In genomic region chr19:11784356-11784755, GRCh38 we compare ENCODE assay signal across 9 cellular contexts. TPM values are rescaled to one million over a fixed set of nuclear protein-coding genes. Genes with fewer than 3 reads are reported as not detected.
"Had no signal": no experiment of that assay in that cellular context is flagged by ENCODE, and none has a peak within 500 bp of the region (broad histone marks: within the 10 kb centered on the region; RNA-seq: fewer than 3 reads in every experiment).

No MANE protein-coding gene starts in this region.

- H3K27ac Mint-ChIP-seq: HFFc6 had no signal

- H3K4me3 Mint-ChIP-seq: HFFc6 had no signal

- H3K27ac ChIP-seq: GM23248, HL-60 had no signal

- DNase-seq: GM23248, GOT3, H7, HFFc6, IMR-90 had no signal

- H3K4me1 ChIP-seq: HAP-1 had no signal

- H3K9ac ChIP-seq: GM23248 had no signal

- H3K4me3 ChIP-seq: GM23248, HAP-1 had no signal

- ATAC-seq: HCT116 had no signal

RNA-seq across cellular contexts. Expression of gene ZNF491, which starts 14.0 kb away (rescaled TPM):
- total RNA-seq: H4 had no signal

RNA-seq across cellular contexts. Expression of gene ZNF441, which starts 17.6 kb away (rescaled TPM):
- total RNA-seq: H7 had no signal

RNA-seq across cellular contexts. Expression of gene ZNF823, which starts 45.6 kb away (rescaled TPM):
- total RNA-seq: H7 had no signal
